ENCODE assay signal across 1 cellular context in the genomic region with DNA sequence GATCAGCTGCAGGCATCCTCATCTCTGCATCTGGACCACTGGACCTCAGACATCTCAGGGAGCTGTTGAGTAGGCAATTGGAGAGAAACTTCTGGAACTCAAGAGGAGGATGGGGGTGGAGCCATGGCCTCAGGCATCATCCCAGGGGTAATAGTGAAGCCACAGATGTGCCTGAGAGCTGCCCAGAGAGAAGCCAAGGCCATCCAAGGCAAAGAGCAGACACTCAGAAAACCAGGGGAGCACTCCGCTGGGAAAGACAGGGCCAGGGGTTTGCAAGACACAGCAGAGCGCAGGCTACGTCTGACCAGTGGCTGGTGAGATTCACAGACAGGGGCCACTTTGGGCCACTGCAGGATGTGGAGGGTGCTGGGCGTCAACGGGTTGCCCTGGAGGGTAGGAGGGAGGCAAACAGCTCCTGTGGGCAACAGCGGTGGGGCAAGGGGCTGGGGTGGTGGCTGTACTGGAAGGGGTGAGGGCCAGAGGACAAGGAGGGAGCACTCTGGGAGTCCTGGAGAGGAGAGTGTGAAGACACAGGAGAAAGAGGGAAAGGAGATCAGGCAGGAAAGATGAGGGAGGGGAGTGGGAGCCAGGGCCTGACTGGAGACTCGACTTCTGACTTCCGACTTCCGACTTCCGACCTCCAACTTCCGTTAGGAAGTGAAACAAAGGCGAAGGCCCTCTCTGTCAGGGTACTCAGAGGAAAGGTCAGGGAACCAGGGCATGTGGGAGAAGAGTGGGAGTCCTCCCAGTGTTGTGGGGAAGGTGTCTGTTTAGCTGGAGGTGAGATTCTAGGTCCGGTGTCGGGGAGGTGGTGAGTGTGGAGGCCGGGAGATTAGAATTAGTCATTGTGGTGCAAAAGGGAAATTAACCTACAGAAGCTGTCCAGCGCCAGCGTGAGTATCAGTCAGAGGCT.
TF ChIP-seq lines count a peak whose summit lies in the region.

No MANE protein-coding gene starts in this region.

TF ChIP-seq in K562, 482 proteins besides CTCF, POLR2A, EP300 and RAD21 (continued from another document and continues in another):
- TF ChIP-seq, protein P1, sequence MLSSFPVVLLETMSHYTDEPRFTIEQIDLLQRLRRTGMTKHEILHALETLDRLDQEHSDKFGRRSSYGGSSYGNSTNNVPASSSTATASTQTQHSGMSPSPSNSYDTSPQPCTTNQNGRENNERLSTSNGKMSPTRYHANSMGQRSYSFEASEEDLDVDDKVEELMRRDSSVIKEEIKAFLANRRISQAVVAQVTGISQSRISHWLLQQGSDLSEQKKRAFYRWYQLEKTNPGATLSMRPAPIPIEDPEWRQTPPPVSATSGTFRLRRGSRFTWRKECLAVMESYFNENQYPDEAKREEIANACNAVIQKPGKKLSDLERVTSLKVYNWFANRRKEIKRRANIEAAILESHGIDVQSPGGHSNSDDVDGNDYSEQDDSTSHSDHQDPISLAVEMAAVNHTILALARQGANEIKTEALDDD (IDR thresholded peaks at IDR 0.05), result peak; percentile 87
- TF ChIP-seq GABPA (tag; conservative IDR thresholded peaks at IDR 0.05; ENCODE audit: low read depth) (peak; percentile 90), TRIM28 (IDR thresholded peaks at IDR 0.05) (peak; percentile 70; the same call in 1 of the 2 replicates), CEBPG (CRISPR knock-in tag; IDR thresholded peaks at IDR 0.05) (no peak), CEBPG (tag; conservative IDR thresholded peaks at IDR 0.05 in 1 of 2, IDR thresholded peaks at IDR 0.05 in 1 of 2) (no peak), FOXP1 (CRISPR knock-in tag; IDR thresholded peaks at IDR 0.05) (no peak), RFX7 (CRISPR knock-in tag; IDR thresholded peaks at IDR 0.05) (no peak), ZNF785 (CRISPR knock-in tag; IDR thresholded peaks at IDR 0.05) (no peak), ZNF3 (CRISPR knock-in tag; IDR thresholded peaks at IDR 0.05) (no peak), HDAC6 (IDR thresholded peaks at IDR 0.05; ENCODE audit: low read depth, low read length) (no peak), MAZ (CRISPR knock-in tag; conservative IDR thresholded peaks at IDR 0.05 in 1 of 2, IDR thresholded peaks at IDR 0.05 in 1 of 2) (peak in 1 of 2 experiments; percentile 42; a peak in 1 of 4 replicates), RB1 (IDR thresholded peaks at IDR 0.05; ENCODE audit: low read depth) (no peak), POU5F1 (IDR thresholded peaks at IDR 0.05; ENCODE audit: borderline replicate concordance, low read depth, low read length, partially characterized antibody) (no peak), ARID2 (IDR thresholded peaks at IDR 0.05) (no peak), HNRNPUL1 (IDR thresholded peaks at IDR 0.05; ENCODE audit: low read length) (no peak), ZNF274 (IDR thresholded peaks at IDR 0.05; ENCODE audit: borderline replicate concordance, low read depth, low read length) (no peak), KDM4B (IDR thresholded peaks at IDR 0.05; ENCODE audit: borderline replicate concordance in 2 of 2, low read depth in 1 of 2) (0 out of 4 replicates have a peak, but pooled peaks of 1 of the 2 experiments have one; percentile 60), ZNF830 (CRISPR knock-in tag; IDR thresholded peaks at IDR 0.05) (peak; percentile 59; the same call in 1 of the 2 replicates), MTF1 (CRISPR knock-in tag; IDR thresholded peaks at IDR 0.05; ENCODE audit: borderline replicate concordance) (no peak), ZNF780A (CRISPR knock-in tag; IDR thresholded peaks at IDR 0.05) (0 out of 2 replicates have a peak, but pooled peaks have one; percentile 25), PCBP1 (IDR thresholded peaks at IDR 0.05; ENCODE audit: low read depth, low read length, poor library complexity, severe bottlenecking) (no peak), CEBPB (tag; IDR thresholded peaks at IDR 0.05) (no peak), ZNF324 (CRISPR knock-in tag; IDR thresholded peaks at IDR 0.05) (no peak), MCM7 (IDR thresholded peaks at IDR 0.05) (no peak), ZNF311 (CRISPR knock-in tag; IDR thresholded peaks at IDR 0.05) (no peak), EP400 (IDR thresholded peaks at IDR 0.05) (0 out of 2 replicates have a peak, but pooled peaks have one; percentile 29), HDAC8 (tag; IDR thresholded peaks at IDR 0.05) (no peak), RBM25 (IDR thresholded peaks at IDR 0.05; ENCODE audit: low read depth, low read length, severe bottlenecking) (no peak), SLC30A9 (CRISPR knock-in tag; IDR thresholded peaks at IDR 0.05) (no peak), ADNP (tag; IDR thresholded peaks at IDR 0.05) (no peak), ZC3H4 (CRISPR knock-in tag; IDR thresholded peaks at IDR 0.05; ENCODE audit: borderline replicate concordance) (no peak), HCFC1 (IDR thresholded peaks at IDR 0.05; ENCODE audit: low read depth, low read length) (peak; percentile 39; the same call in 1 of the 2 replicates), PHF8 (IDR thresholded peaks at IDR 0.05; ENCODE audit: borderline replicate concordance, low read length) (peak; percentile 13; the same call in 1 of the 2 replicates)
- TF ChIP-seq, protein P2, sequence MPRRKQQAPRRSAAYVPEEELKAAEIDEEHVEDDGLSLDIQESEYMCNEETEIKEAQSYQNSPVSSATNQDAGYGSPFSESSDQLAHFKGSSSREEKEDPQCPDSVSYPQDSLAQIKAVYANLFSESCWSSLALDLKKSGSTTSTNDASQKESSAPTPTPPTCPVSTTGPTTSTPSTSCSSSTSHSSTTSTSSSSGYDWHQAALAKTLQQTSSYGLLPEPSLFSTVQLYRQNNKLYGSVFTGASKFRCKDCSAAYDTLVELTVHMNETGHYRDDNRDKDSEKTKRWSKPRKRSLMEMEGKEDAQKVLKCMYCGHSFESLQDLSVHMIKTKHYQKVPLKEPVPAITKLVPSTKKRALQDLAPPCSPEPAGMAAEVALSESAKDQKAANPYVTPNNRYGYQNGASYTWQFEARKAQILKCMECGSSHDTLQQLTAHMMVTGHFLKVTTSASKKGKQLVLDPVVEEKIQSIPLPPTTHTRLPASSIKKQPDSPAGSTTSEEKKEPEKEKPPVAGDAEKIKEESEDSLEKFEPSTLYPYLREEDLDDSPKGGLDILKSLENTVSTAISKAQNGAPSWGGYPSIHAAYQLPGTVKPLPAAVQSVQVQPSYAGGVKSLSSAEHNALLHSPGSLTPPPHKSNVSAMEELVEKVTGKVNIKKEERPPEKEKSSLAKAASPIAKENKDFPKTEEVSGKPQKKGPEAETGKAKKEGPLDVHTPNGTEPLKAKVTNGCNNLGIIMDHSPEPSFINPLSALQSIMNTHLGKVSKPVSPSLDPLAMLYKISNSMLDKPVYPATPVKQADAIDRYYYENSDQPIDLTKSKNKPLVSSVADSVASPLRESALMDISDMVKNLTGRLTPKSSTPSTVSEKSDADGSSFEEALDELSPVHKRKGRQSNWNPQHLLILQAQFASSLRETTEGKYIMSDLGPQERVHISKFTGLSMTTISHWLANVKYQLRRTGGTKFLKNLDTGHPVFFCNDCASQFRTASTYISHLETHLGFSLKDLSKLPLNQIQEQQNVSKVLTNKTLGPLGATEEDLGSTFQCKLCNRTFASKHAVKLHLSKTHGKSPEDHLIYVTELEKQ (CRISPR knock-in tag; IDR thresholded peaks at IDR 0.05), result no peak
- TF ChIP-seq, protein P3, sequence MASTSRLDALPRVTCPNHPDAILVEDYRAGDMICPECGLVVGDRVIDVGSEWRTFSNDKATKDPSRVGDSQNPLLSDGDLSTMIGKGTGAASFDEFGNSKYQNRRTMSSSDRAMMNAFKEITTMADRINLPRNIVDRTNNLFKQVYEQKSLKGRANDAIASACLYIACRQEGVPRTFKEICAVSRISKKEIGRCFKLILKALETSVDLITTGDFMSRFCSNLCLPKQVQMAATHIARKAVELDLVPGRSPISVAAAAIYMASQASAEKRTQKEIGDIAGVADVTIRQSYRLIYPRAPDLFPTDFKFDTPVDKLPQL (IDR thresholded peaks at IDR 0.05; ENCODE audit: extremely low read depth, insufficient read length), result no peak
- TF ChIP-seq, protein P4, sequence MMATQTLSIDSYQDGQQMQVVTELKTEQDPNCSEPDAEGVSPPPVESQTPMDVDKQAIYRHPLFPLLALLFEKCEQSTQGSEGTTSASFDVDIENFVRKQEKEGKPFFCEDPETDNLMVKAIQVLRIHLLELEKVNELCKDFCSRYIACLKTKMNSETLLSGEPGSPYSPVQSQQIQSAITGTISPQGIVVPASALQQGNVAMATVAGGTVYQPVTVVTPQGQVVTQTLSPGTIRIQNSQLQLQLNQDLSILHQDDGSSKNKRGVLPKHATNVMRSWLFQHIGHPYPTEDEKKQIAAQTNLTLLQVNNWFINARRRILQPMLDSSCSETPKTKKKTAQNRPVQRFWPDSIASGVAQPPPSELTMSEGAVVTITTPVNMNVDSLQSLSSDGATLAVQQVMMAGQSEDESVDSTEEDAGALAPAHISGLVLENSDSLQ (IDR thresholded peaks at IDR 0.05), result peak; percentile 58
- TF ChIP-seq, protein P5, sequence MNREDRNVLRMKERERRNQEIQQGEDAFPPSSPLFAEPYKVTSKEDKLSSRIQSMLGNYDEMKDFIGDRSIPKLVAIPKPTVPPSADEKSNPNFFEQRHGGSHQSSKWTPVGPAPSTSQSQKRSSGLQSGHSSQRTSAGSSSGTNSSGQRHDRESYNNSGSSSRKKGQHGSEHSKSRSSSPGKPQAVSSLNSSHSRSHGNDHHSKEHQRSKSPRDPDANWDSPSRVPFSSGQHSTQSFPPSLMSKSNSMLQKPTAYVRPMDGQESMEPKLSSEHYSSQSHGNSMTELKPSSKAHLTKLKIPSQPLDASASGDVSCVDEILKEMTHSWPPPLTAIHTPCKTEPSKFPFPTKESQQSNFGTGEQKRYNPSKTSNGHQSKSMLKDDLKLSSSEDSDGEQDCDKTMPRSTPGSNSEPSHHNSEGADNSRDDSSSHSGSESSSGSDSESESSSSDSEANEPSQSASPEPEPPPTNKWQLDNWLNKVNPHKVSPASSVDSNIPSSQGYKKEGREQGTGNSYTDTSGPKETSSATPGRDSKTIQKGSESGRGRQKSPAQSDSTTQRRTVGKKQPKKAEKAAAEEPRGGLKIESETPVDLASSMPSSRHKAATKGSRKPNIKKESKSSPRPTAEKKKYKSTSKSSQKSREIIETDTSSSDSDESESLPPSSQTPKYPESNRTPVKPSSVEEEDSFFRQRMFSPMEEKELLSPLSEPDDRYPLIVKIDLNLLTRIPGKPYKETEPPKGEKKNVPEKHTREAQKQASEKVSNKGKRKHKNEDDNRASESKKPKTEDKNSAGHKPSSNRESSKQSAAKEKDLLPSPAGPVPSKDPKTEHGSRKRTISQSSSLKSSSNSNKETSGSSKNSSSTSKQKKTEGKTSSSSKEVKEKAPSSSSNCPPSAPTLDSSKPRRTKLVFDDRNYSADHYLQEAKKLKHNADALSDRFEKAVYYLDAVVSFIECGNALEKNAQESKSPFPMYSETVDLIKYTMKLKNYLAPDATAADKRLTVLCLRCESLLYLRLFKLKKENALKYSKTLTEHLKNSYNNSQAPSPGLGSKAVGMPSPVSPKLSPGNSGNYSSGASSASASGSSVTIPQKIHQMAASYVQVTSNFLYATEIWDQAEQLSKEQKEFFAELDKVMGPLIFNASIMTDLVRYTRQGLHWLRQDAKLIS (CRISPR knock-in tag; IDR thresholded peaks at IDR 0.05), result no peak
- TF ChIP-seq, protein P6, sequence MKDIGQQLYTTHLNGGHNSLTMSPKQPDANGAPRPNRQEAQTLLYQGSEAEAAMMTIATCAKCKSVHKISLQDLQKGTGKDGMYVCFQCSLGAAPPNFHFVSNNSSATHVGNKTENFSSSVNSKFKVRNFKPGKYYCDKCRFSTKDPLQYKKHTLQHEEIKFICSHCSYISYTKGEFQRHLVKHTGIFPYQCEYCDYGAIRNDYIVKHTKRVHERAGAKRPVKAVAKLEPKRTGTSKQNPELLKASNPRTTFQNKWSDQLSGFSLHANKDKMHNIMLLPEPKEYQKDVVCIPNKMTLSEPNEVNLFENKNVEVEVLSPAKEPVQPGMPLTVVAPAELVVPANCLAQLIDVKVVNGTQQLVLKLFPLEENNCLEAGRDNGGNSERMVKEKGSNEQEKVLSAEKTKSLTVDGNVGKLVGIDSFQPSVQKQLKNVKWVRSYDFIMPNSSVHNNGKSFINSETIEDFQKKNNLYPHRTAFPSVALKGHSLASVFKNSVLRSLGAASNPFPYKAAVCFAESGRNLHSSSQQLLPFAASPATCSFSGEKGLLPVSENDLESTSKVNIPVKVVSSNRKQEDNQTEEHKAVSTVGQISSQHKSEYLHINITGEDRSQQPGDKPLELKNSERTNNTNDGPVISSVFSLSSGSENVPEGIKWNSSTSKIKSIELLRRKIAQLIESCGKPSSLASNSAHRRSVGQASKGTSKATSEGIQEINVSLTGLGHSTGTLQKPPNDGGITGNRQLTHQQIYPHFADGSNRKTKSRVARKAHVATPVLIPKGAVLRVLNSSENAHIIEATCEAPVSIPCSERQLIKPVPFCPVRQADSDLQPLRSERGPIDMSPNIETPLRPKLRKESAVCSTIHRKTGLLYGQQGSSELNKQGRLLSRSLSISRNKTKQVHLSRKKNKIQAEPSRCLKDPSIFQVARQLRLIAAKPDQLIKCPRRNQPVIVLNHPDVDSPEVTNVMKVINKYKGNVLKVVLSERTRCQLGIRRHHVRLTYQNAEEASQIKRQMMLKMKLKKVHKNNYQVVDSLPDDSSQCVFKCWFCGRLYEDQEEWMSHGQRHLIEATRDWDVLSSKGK (CRISPR knock-in tag; IDR thresholded peaks at IDR 0.05), result no peak
- TF ChIP-seq, protein P7, sequence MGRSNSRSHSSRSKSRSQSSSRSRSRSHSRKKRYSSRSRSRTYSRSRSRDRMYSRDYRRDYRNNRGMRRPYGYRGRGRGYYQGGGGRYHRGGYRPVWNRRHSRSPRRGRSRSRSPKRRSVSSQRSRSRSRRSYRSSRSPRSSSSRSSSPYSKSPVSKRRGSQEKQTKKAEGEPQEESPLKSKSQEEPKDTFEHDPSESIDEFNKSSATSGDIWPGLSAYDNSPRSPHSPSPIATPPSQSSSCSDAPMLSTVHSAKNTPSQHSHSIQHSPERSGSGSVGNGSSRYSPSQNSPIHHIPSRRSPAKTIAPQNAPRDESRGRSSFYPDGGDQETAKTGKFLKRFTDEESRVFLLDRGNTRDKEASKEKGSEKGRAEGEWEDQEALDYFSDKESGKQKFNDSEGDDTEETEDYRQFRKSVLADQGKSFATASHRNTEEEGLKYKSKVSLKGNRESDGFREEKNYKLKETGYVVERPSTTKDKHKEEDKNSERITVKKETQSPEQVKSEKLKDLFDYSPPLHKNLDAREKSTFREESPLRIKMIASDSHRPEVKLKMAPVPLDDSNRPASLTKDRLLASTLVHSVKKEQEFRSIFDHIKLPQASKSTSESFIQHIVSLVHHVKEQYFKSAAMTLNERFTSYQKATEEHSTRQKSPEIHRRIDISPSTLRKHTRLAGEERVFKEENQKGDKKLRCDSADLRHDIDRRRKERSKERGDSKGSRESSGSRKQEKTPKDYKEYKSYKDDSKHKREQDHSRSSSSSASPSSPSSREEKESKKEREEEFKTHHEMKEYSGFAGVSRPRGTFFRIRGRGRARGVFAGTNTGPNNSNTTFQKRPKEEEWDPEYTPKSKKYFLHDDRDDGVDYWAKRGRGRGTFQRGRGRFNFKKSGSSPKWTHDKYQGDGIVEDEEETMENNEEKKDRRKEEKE (IDR thresholded peaks at IDR 0.05; ENCODE audit: borderline replicate concordance in 1 of 2, control insufficient read depth in 1 of 2, low read depth in 2 of 2, low read length in 1 of 2), result no peak
- TF ChIP-seq, protein P8, sequence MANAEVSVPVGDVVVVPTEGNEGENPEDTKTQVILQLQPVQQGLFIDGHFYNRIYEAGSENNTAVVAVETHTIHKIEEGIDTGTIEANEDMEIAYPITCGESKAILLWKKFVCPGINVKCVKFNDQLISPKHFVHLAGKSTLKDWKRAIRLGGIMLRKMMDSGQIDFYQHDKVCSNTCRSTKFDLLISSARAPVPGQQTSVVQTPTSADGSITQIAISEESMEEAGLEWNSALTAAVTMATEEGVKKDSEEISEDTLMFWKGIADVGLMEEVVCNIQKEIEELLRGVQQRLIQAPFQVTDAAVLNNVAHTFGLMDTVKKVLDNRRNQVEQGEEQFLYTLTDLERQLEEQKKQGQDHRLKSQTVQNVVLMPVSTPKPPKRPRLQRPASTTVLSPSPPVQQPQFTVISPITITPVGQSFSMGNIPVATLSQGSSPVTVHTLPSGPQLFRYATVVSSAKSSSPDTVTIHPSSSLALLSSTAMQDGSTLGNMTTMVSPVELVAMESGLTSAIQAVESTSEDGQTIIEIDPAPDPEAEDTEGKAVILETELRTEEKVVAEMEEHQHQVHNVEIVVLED (CRISPR knock-in tag; IDR thresholded peaks at IDR 0.05), result no peak
